1 cellular context compared by ENCODE assay signal in the genomic region with DNA sequence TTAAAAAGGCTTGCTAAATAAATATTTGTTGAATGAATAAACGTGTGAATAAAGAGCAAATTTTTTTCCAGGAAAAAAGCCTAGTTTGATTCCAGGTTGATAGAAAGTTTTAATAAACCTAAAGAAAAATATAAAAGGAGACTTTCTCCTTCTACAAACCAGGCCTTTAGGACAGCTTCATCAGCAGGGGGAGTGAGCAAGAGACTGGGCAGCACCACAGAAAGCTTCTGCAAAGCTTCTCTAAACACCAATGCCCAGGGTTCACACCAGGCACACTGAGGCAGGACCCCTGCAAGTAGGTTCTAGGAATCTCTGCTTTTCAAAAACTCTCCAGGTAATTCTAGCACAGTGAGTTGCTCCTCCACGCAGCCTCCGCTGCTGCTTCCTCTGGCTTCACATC.
TF ChIP-seq lines count a peak whose summit lies in the region.

No MANE protein-coding gene starts in this region.

TF ChIP-seq in A549, 52 proteins besides CTCF, POLR2A, EP300 and RAD21 (continued from another document):
- TF ChIP-seq ATOH8 (CRISPR knock-in tag; IDR thresholded peaks at IDR 0.05; ENCODE audit: low read depth) (no peak), POLR2AphosphoS2 (conservative IDR thresholded peaks at IDR 0.05; ENCODE audit: low read length) (no peak), SREBF2 (IDR thresholded peaks at IDR 0.05) (no peak), RNF2 (IDR thresholded peaks at IDR 0.05; ENCODE audit: borderline replicate concordance, low read depth) (no peak), MYC (IDR thresholded peaks at IDR 0.05; ENCODE audit: borderline replicate concordance, low read length) (no peak), HOXB13 (CRISPR knock-in tag; IDR thresholded peaks at IDR 0.05; ENCODE audit: low read depth) (no peak), NPAS2 (CRISPR knock-in tag; IDR thresholded peaks at IDR 0.05; ENCODE audit: borderline replicate concordance) (no peak), CHD4 (IDR thresholded peaks at IDR 0.05; ENCODE audit: borderline replicate concordance) (no peak), RFX5 (IDR thresholded peaks at IDR 0.05) (no peak), KDM5A (IDR thresholded peaks at IDR 0.05) (no peak), BHLHE40 (IDR thresholded peaks at IDR 0.05; ENCODE audit: low read depth, low read length) (no peak), HES2 (IDR thresholded peaks at IDR 0.05) (no peak), FOXS1 (CRISPR knock-in tag; IDR thresholded peaks at IDR 0.05) (no peak), TFCP2L1 (CRISPR knock-in tag; IDR thresholded peaks at IDR 0.05) (no peak)
